In the genomic region with DNA sequence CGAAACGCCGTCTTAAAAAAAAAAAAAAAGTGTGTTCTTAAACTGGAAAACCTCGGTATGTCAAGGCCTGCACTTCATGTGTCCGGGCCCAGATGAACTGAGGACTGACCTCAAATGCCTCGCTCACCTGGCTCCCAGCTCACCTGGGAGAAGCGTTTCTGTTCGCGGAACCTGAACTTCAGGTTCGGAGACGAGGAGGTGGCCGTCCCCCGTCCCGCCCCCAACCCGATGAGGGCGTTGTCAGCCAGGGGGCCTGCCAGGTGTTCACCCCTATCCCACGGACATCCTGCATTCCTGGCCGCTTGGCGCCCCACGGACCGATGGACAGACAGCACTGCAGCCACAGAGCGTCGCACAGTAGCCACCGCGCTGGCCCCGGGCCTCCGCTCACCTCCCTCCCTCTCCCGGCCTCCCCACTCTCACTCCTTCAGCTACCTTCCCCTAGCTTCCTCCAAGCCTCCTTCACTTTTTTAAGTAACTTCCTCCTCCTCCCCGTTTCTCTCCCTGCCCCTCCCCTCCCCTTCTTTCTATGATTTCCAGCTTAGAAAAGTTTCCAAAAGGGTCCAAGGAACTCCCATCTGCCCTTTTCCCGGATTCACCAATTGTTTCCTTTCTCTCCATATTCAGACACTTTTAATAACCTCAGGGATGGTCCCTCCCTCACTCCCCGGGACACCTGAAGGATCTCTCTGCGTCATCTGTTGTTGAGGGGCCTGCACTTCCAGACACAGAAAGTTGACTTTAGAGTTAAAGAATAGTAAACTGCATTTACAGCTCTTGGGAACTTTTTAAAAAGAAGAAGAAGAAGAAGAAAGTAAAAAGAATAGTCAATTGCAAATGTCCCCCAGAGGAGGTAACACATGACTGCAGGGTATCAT, we compare ENCODE assay signal across 12 cellular contexts. TPM values are rescaled to one million over a fixed set of nuclear protein-coding genes. Genes with fewer than 3 reads are reported as not detected.
DNase-seq lines count a peak whose midpoint lies in the region; ATAC-seq and TF ChIP-seq lines count a peak whose summit lies in the region.
"Had no signal": no experiment of that assay in that cellular context is flagged by ENCODE, and none has a peak within 500 bp of the region (broad histone marks: within the 10 kb centered on the region; RNA-seq: fewer than 3 reads in every experiment).

No MANE protein-coding gene starts in this region.

- H3K36me3 ChIP-seq in DND-41 (ENCODE audit: insufficient read depth, low read length) (no peaks in the 10 kb centered on the region), Loucy (ENCODE audit: insufficient read depth, low read length) (no peaks in the 10 kb centered on the region)

- H3K9me3 ChIP-seq in DND-41 (ENCODE audit: insufficient read depth, low read length, severe bottlenecking) (no peaks in the 10 kb centered on the region), Loucy (ENCODE audit: insufficient read depth, low read depth, low read length) (no peaks in the 10 kb centered on the region)

- H3K4me3 Mint-ChIP-seq in naive B cell = peak overlapping the region; percentile 41 to 92 (median 82)
- H3K4me3 Mint-ChIP-seq: HFFc6 had no signal

- H3K27me3 Mint-ChIP-seq in naive B cell = no peaks in the 10 kb centered on the region

- DNase-seq in DND-41 (no peak), caudate nucleus (lab: John Stamatoyannopoulos, UW) (no peak), naive B cell (no peak), superior temporal gyrus (ENCODE audit: extremely low spot score) (no peak), GM19240 (ENCODE audit: insufficient read length, low spot score) (no peak), NCI-H526 (lab: John Stamatoyannopoulos, UW) (no peak)
- DNase-seq: aorta, HFFc6, NCI-H748 treated with DMSO at 0.1 percent for 48 hours, small intestine had no signal

- H3K4me1 ChIP-seq in DND-41 (ENCODE audit: insufficient read depth, low read length) = peaks cover 38% of the 10 kb centered on the region
- H3K4me1 ChIP-seq in Loucy (ENCODE audit: insufficient read depth, low read length, poor library complexity, severe bottlenecking) = peaks cover 47% of the 10 kb centered on the region

- no peaks in the 10 kb centered on the region for H4K20me1 ChIP-seq in DND-41 (ENCODE audit: insufficient read depth, low read length)
- H4K20me1 ChIP-seq in Loucy (ENCODE audit: insufficient read depth, low read length, poor library complexity, severe bottlenecking) = no peaks in the 10 kb centered on the region

- TF ChIP-seq CTCF in DND-41 (IDR thresholded peaks at IDR 0.05; ENCODE audit: borderline replicate concordance, extremely low read depth, low read length, poor library complexity, severe bottlenecking) (no peak), Loucy (conservative IDR thresholded peaks at IDR 0.05; ENCODE audit: low read length) (no peak)

- H3K27me3 ChIP-seq in DND-41 (ENCODE audit: insufficient read depth, low read length, poor library complexity) = no peaks in the 10 kb centered on the region
- no peaks in the 10 kb centered on the region for H3K27me3 ChIP-seq in Loucy (ENCODE audit: insufficient read depth, low read length, poor library complexity, severe bottlenecking)

- H3K4me2 ChIP-seq in DND-41 (ENCODE audit: insufficient read depth, low read length) (peak overlapping the region; percentile 48), Loucy (ENCODE audit: low read depth, low read length, poor library complexity, severe bottlenecking) (peak overlapping the region; percentile 76)

- peak overlapping the region; percentile 89 for H3K27ac ChIP-seq in DND-41 (ENCODE audit: low read length)
- H3K27ac ChIP-seq in caudate nucleus (ENCODE audit: low read depth, low read length) = peak overlapping the region; percentile 11

- H3F3A ChIP-seq in Loucy (ENCODE audit: low read depth) = peaks cover 5% of the 10 kb centered on the region; the same call in 1 of the 2 replicates

- peaks cover 0 to 2% (median 0%) of the 10 kb centered on the region in 7 donors for H3K9me3 Mint-ChIP-seq in naive B cell
- H3K9me3 Mint-ChIP-seq: HFFc6 had no signal

- no peaks in the 10 kb centered on the region for H3K9me2 ChIP-seq in Loucy (replicated peaks; ENCODE audit: low read depth, low read length)

- H2AFZ ChIP-seq in DND-41 (ENCODE audit: low read depth, low read length) = peak overlapping the region; percentile 21
- peak overlapping the region; percentile 81 for H2AFZ ChIP-seq in Loucy (ENCODE audit: low read length)

- H3K79me2 ChIP-seq in DND-41 (ENCODE audit: insufficient read depth, low read length) (no peaks in the 10 kb centered on the region), Loucy (ENCODE audit: insufficient read depth, low read length) (0 out of 2 replicates have a peak, but pooled peaks cover 4% of the 10 kb centered on the region)

- H3K27ac Mint-ChIP-seq in naive B cell = peak overlapping the region; percentile 94 to 99 (median 97)
- H3K27ac Mint-ChIP-seq: HFFc6 had no signal

- H3K4me1 Mint-ChIP-seq in naive B cell = peaks cover 60 to 84% (median 72%) of the 10 kb centered on the region in 3 donors

- H3K9ac ChIP-seq in DND-41 (ENCODE audit: low read depth, low read length) (peak overlapping the region; percentile 33), Loucy (ENCODE audit: low read depth, low read length, poor library complexity, severe bottlenecking) (peak overlapping the region; percentile 68)

- H3K4me3 ChIP-seq in DND-41 (ENCODE audit: low read depth in 1 of 2, low read length in 2 of 2) (peak overlapping the region in 1 of 2 experiments; percentile 28; a peak in 2 of 4 replicates), Loucy (ENCODE audit: low read length, poor library complexity, severe bottlenecking) (peak overlapping the region; percentile 66)

- H3K36me3 Mint-ChIP-seq in naive B cell = no peaks in the 10 kb centered on the region

- ATAC-seq in DND-41 (ENCODE audit: insufficient read depth, low read depth) (peak; percentile 7; the same call in 2 of the 3 replicates), naive B cell (ENCODE audit: low read depth in 2 of 2) (no peak), HG03521 (IDR thresholded peaks at IDR 0.05; ENCODE audit: unreplicated experiment) (no peak)

RNA-seq across cellular contexts. Expression of a gene that starts 22.7 kb away (rescaled TPM):
- polyA plus RNA-seq in naive B cell (ENCODE audit: low read depth in 6 of 6) = 10 to 100 TPM; 45.1 to 70.0 (median 57.3) TPM

RNA-seq across cellular contexts. Expression of a gene that starts 54.7 kb away (rescaled TPM):
- polyA plus RNA-seq in naive B cell (ENCODE audit: low read depth in 6 of 6) = 1 to 10 TPM; 2.4 to 6.2 (median 5.9) TPM
